ENCODE assay signal across 12 cellular contexts in the genomic region with DNA sequence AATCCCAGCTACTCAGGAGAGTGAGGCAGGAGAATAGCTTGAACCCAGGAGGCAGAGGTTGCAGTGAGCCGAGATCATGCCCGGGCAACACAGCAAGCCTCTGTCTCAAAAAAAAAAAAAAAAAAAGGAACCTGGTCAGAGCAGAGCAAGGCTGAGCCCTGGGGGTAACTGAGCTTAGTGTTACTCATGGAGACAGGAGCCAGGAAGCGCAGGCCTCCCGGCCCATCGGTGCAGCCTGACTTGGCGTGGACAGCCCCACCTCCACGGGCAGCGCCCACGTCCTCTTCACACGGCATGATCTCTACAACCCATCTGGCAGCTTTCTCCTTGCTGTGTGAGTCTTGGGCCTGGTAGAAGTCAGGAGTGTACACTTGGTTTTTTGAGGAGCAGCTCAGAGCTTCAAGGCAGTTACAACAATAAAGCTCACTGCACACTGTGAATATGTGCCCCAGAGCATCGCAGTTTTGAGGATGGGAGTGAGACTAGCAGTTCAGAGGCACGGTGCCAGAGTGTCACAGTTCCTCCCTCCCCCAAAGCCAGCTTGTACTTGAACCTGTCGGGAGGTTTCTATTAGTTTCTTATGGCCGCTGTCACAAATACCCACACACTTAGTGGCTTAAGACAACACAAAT.
DNase-seq lines count a peak whose midpoint lies in the region; ATAC-seq and TF ChIP-seq lines count a peak whose summit lies in the region.
"Had no signal": no experiment of that assay in that cellular context is flagged by ENCODE, and none has a peak within 500 bp of the region (broad histone marks: within the 10 kb centered on the region; RNA-seq: fewer than 3 reads in every experiment).

No MANE protein-coding gene starts in this region.

- H3K4me3 ChIP-seq in PC-9 (no peak overlapping the region), endodermal cell (ENCODE audit: low read length) (no peak overlapping the region), osteoblast (ENCODE audit: insufficient read depth, low read length) (no peak overlapping the region)

- 94 to 96% methylated on average over 12 to 14 of the region's 14 CpGs for WGBS in endodermal cell (ENCODE audit: insufficient coverage in 1 of 2, insufficient read length in 1 of 2), 2 experiments

- H3K4me1 Mint-ChIP-seq in endodermal cell = peaks cover 18% of the 10 kb centered on the region
- H3K4me1 Mint-ChIP-seq in activated CD4-positive, alpha-beta memory T cell treated with anti-CD3 and anti-CD28 coated beads for 36 hours (ENCODE audit: low read depth) = peaks cover 1% of the 10 kb centered on the region

- TF ChIP-seq CTCF in PC-9 (conservative IDR thresholded peaks at IDR 0.05) (no peak), endodermal cell (conservative IDR thresholded peaks at IDR 0.05) (no peak), osteoblast (IDR thresholded peaks at IDR 0.05; ENCODE audit: extremely low read depth, low read depth, low read length) (no peak)

- H3K9me2 ChIP-seq in PC-9 (ENCODE audit: insufficient read depth) = no peaks in the 10 kb centered on the region

- H3K27me3 ChIP-seq in PC-9 (ENCODE audit: insufficient read depth, low read depth) (no peaks in the 10 kb centered on the region), endodermal cell (ENCODE audit: control insufficient read depth, insufficient read depth, low read length, poor library complexity, severe bottlenecking) (no peaks in the 10 kb centered on the region), osteoblast (ENCODE audit: insufficient read depth, low read length) (no peaks in the 10 kb centered on the region)

- H3K36me3 Mint-ChIP-seq in endodermal cell (ENCODE audit: low read depth) = peaks cover 17% of the 10 kb centered on the region
- H3K36me3 Mint-ChIP-seq in activated CD4-positive, alpha-beta memory T cell treated with anti-CD3 and anti-CD28 coated beads for 36 hours = peaks cover 3% of the 10 kb centered on the region

- no TSS peak for BruUV-seq in PC-9 (replicated peaks; lab: Mats Ljungman, UMichigan)

- H3K79me2 ChIP-seq in PC-9 (ENCODE audit: low read depth) (no peaks in the 10 kb centered on the region), osteoblast (ENCODE audit: insufficient read depth, low read length) (no peaks in the 10 kb centered on the region)

- POLR2A ChIA-PET in PC-9 (lab: Charles Lee; ENCODE audit: unreplicated experiment) = interaction anchor here (0.6 kb wide), 1 partner anchor 64 kb away, joined by 6 read pairs; no protein-coding TSS in a partner anchor
- POLR2A ChIA-PET in activated CD4-positive, alpha-beta memory T cell treated with anti-CD3 and anti-CD28 coated beads for 36 hours (lab: Charles Lee) = no interaction called here

- in situ Hi-C loops in G401 (cut with HindIII; ENCODE audit: low sequenced_read_pairs) = no loop called here

- H3K36me3 ChIP-seq in PC-9 (ENCODE audit: low read depth) (no peaks in the 10 kb centered on the region), endodermal cell (ENCODE audit: control insufficient read depth, insufficient read depth, low read length) (no peaks in the 10 kb centered on the region), osteoblast (ENCODE audit: insufficient read depth, low read length) (no peaks in the 10 kb centered on the region)

- H3K27ac ChIP-seq in PC-9 = no peak overlapping the region
- H3K27ac ChIP-seq in endodermal cell (ENCODE audit: low read depth, low read length) = no peak overlapping the region
- peak overlapping the region; percentile 87 for H3K27ac ChIP-seq in osteoblast (ENCODE audit: low read depth, low read length)

- H3F3A ChIP-seq in PC-9 (ENCODE audit: insufficient read depth, low read depth) = 0 out of 2 replicates have a peak, but pooled peaks cover 4% of the 10 kb centered on the region

- no peak overlapping the region for H3K9ac ChIP-seq in endodermal cell (ENCODE audit: extremely low read depth, low read length, poor library complexity, severe bottlenecking)

- no peaks in the 10 kb centered on the region for H3K27me3 Mint-ChIP-seq in endodermal cell (ENCODE audit: insufficient read depth)
- no peaks in the 10 kb centered on the region for H3K27me3 Mint-ChIP-seq in activated CD4-positive, alpha-beta memory T cell treated with anti-CD3 and anti-CD28 coated beads for 36 hours

- H3K4me1 ChIP-seq in PC-9 (replicated peaks; ENCODE audit: insufficient read depth) (no peaks in the 10 kb centered on the region; the same call in 1 of the 2 replicates), endodermal cell (ENCODE audit: control insufficient read depth, insufficient read depth, low read length) (peaks cover 3% of the 10 kb centered on the region), osteoblast (ENCODE audit: insufficient read depth, low read length) (peaks cover 24% of the 10 kb centered on the region)

- H4K20me1 ChIP-seq in PC-9 (ENCODE audit: insufficient read depth) (no peaks in the 10 kb centered on the region), osteoblast (ENCODE audit: insufficient read depth, low read length) (no peaks in the 10 kb centered on the region)

- H3K4me3 Mint-ChIP-seq in endodermal cell = no peak overlapping the region
- no peak overlapping the region for H3K4me3 Mint-ChIP-seq in activated CD4-positive, alpha-beta memory T cell treated with anti-CD3 and anti-CD28 coated beads for 36 hours

- H3K4me2 ChIP-seq in PC-9 (0 out of 2 replicates have a peak overlapping the region, but pooled peaks have one; percentile 20), osteoblast (ENCODE audit: insufficient read depth, low read length) (no peak overlapping the region)

- ATAC-seq in HG02884 (IDR thresholded peaks at IDR 0.05; ENCODE audit: unreplicated experiment) (no peak), sciatic nerve (no peak), GM21381 (IDR thresholded peaks at IDR 0.05; ENCODE audit: unreplicated experiment) (no peak)

- H3K9me3 ChIP-seq in PC-9 (ENCODE audit: insufficient read depth, low read depth) (no peaks in the 10 kb centered on the region), endodermal cell (ENCODE audit: control insufficient read depth, low read length) (no peaks in the 10 kb centered on the region), osteoblast (ENCODE audit: low read depth, low read length) (no peaks in the 10 kb centered on the region)

- CTCF ChIA-PET in PC-9 (lab: Charles Lee) = interaction anchor here (0.5 to 1.0 kb wide), 8 partner anchors 18 to 789 kb away, joined by 3 to 8 read pairs (median 5); a partner anchor contains a TSS
- CTCF ChIA-PET in activated CD4-positive, alpha-beta memory T cell treated with anti-CD3 and anti-CD28 coated beads for 36 hours (lab: Charles Lee) = interaction anchor here (0.5 to 1.3 kb wide), 3 partner anchors 49 to 78 kb away, joined by 3 to 6 read pairs (median 4); no protein-coding TSS in a partner anchor

- no peaks in the 10 kb centered on the region for H3K9me3 Mint-ChIP-seq in endodermal cell
- H3K9me3 Mint-ChIP-seq in activated CD4-positive, alpha-beta memory T cell treated with anti-CD3 and anti-CD28 coated beads for 36 hours = no peaks in the 10 kb centered on the region

- H2AFZ ChIP-seq in PC-9 = no peak overlapping the region
- peak overlapping the region; percentile 65 for H2AFZ ChIP-seq in osteoblast (ENCODE audit: low read length)

- peak overlapping the region; percentile 53 for H3K27ac Mint-ChIP-seq in endodermal cell
- H3K27ac Mint-ChIP-seq in activated CD4-positive, alpha-beta memory T cell treated with anti-CD3 and anti-CD28 coated beads for 36 hours = no peak overlapping the region

- intact Hi-C loops in PC-9 (cut with micrococcal nuclease; ENCODE audit: unreplicated experiment) = loop anchor here (5.0 kb wide), 1 partner anchor 139 kb away; no protein-coding TSS in a partner anchor
- intact Hi-C loops in sciatic nerve (cut with DNase I) = no loop called here
- intact Hi-C loops in activated CD4-positive, alpha-beta memory T cell treated with anti-CD3 and anti-CD28 coated beads for 36 hours (cut with micrococcal nuclease) = no loop called here

- DNase-seq in G401 (ENCODE audit: low spot score) = peak; percentile 59
- DNase-seq in PC-9 = peak; percentile 47 to 68
- peak; percentile 43 for DNase-seq in endodermal cell
- peak; percentile 86 for DNase-seq in osteoblast (ENCODE audit: insufficient read length, low spot score, missing footprints)
- no peak for DNase-seq in sciatic nerve (ENCODE audit: low spot score)
- no peak for DNase-seq in activated CD4-positive, alpha-beta memory T cell treated with anti-CD3 and anti-CD28 coated beads for 36 hours
- DNase-seq: activated CD4-positive, CD25-positive, alpha-beta regulatory T cell; activated naive CD4-positive, alpha-beta T cell; effector CD8-positive, alpha-beta T cell; NK-92 treated with Interleukin-12 subunit alpha and Interleukin-12 subunit beta, amount 100 ng/mL, for 24 hours had no signal

Comparison
In these comparisons a context has a peak if more than half of its experiments do, and no peak if none do; other contexts are left out.
1. DNase-seq: peak in G401 (single experiment), PC-9 (2 of 2), endodermal cell (single experiment) and osteoblast (single experiment); none in sciatic nerve (single experiment) and activated CD4-positive, alpha-beta memory T cell treated with anti-CD3 and anti-CD28 coated beads for 36 hours (single experiment).